ENCODE assay signal across 18 cellular contexts in the genomic region with DNA sequence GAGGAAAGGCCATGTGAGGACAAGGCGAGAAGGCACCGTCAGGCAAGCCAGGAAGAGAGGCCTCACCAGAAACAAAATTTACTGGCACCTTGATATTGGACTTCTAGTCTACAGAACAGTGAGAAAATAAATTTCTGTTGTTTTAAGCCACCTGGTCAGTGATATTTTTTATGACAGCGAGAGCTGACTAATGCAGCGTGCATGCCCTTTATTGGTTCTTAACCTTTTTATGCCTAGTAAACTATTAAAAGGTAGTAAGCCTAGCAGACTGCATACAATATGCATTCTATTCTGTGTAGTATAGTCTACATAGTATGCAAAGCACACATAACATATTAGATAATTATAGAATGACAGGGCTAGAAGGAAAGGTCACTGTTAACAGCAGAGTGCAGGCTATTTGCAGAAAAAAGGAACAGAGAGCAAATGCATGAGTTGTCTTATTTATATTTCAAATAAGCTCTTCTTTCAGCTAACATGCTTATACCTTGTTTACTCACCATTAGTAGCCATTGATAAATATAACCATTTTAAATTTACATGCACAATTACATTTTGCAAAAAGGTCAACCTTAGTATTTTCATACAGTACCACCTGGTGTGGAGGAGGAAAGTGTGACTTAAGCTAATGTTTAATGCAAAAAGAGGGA. TPM values are rescaled to one million over a fixed set of nuclear protein-coding genes. Genes with fewer than 3 reads are reported as not detected.
A peak's percentile ranks its signal among the peaks of the same experiment; 100 is the strongest.
DNase-seq lines count a peak whose midpoint lies in the region; ATAC-seq and TF ChIP-seq lines count a peak whose summit lies in the region.
"Had no signal": no experiment of that assay in that cellular context is flagged by ENCODE, and none has a peak within 500 bp of the region (broad histone marks: within the 10 kb centered on the region; RNA-seq: fewer than 3 reads in every experiment).

No MANE protein-coding gene starts in this region.

- no peaks in the 10 kb centered on the region for H3K9me3 Mint-ChIP-seq in stimulated activated effector memory CD8-positive, alpha-beta T cell treated with anti-CD3 and anti-CD28 coated beads, Interleukin-12 subunit alpha, Interleukin-12 subunit beta, amount 100 ng/mL, for 72 hours
- H3K9me3 Mint-ChIP-seq: CD8-positive, alpha-beta T cell had no signal

- H3K4me1 ChIP-seq in transverse colon: peaks cover 0 to 25% (median 12%) of the 10 kb centered on the region in 4 donors
- H3K4me1 ChIP-seq: left lung, SJCRH30, testis had no signal

- H3K4me3 Mint-ChIP-seq in stimulated activated effector memory CD8-positive, alpha-beta T cell treated with anti-CD3 and anti-CD28 coated beads, Interleukin-12 subunit alpha, Interleukin-12 subunit beta, amount 100 ng/mL, for 72 hours: no peak overlapping the region
- H3K4me3 Mint-ChIP-seq: activated naive CD8-positive, alpha-beta T cell; CD8-positive, alpha-beta T cell had no signal

- no peaks in the 10 kb centered on the region for H3K27me3 ChIP-seq in transverse colon
- H3K27me3 ChIP-seq: left lung, SJCRH30, testis had no signal

- H3K27ac ChIP-seq in transverse colon: peak overlapping the region; percentile 40 to 61 (median 48)
- H3K27ac ChIP-seq: left lung, SJCRH30, testis had no signal

- no peak for TF ChIP-seq POLR2A in transverse colon (IDR thresholded peaks at IDR 0.05)

- intact Hi-C loops in transverse colon (cut with DNase I; ENCODE audit: low total_unique reads): no loop called here

- ATAC-seq in GM19043 (IDR thresholded peaks at IDR 0.05; ENCODE audit: low read depth, unreplicated experiment) (peak; percentile 80), HG02870 (IDR thresholded peaks at IDR 0.05; ENCODE audit: unreplicated experiment) (peak; percentile 60), GM19452 (IDR thresholded peaks at IDR 0.05; ENCODE audit: unreplicated experiment) (no peak)
- no peak for ATAC-seq in stimulated activated effector memory CD8-positive, alpha-beta T cell treated with anti-CD3 and anti-CD28 coated beads, Interleukin-12 subunit alpha, Interleukin-12 subunit beta, amount 100 ng/mL, for 72 hours
- ATAC-seq: CD8-positive, alpha-beta T cell; left lung had no signal

- no peak for TF ChIP-seq EP300 in transverse colon (IDR thresholded peaks at IDR 0.05; ENCODE audit: low read depth)

- in situ Hi-C loops in transverse colon (cut with MboI; ENCODE audit: low pct_ligation_motif_present in 1 of 4, low pct_unique_long_range_greater_than_20kb in 1 of 4, low sequenced_read_pairs in 3 of 4): loop anchor here in 1 of 4 donors (25.0 kb wide), 1 partner anchor 195 kb away; no protein-coding TSS in a partner anchor

- 43 to 61% methylated on average over 4 of the region's 4 CpGs for WGBS in transverse colon (ENCODE audit: low coverage in 1 of 2), 2 donors

- no peak overlapping the region for H3K4me3 ChIP-seq in transverse colon
- H3K4me3 ChIP-seq: left lung, SJCRH30, skin epidermis, testis had no signal

- peaks cover 5% of the 10 kb centered on the region for H3K4me1 Mint-ChIP-seq in stimulated activated effector memory CD8-positive, alpha-beta T cell treated with anti-CD3 and anti-CD28 coated beads, Interleukin-12 subunit alpha, Interleukin-12 subunit beta, amount 100 ng/mL, for 72 hours

- no peaks in the 10 kb centered on the region for H3K36me3 ChIP-seq in transverse colon
- H3K36me3 ChIP-seq: left lung, SJCRH30 had no signal

- no peak for TF ChIP-seq CTCF in transverse colon (IDR thresholded peaks at IDR 0.05)

- no peaks in the 10 kb centered on the region for H3K9me3 ChIP-seq in transverse colon
- H3K9me3 ChIP-seq: left lung, SJCRH30, testis had no signal

- H3K36me3 Mint-ChIP-seq in stimulated activated effector memory CD8-positive, alpha-beta T cell treated with anti-CD3 and anti-CD28 coated beads, Interleukin-12 subunit alpha, Interleukin-12 subunit beta, amount 100 ng/mL, for 72 hours: no peaks in the 10 kb centered on the region
- H3K36me3 Mint-ChIP-seq: CD8-positive, alpha-beta T cell had no signal

- no peak overlapping the region for H3K27ac Mint-ChIP-seq in stimulated activated effector memory CD8-positive, alpha-beta T cell treated with anti-CD3 and anti-CD28 coated beads, Interleukin-12 subunit alpha, Interleukin-12 subunit beta, amount 100 ng/mL, for 72 hours
- H3K27ac Mint-ChIP-seq: activated naive CD8-positive, alpha-beta T cell; CD8-positive, alpha-beta T cell had no signal

- peak; percentile 63 for DNase-seq in NCI-H69 (lab: John Stamatoyannopoulos, UW)
- DNase-seq in transverse colon: no peak
- DNase-seq in stimulated activated effector memory CD8-positive, alpha-beta T cell treated with anti-CD3 and anti-CD28 coated beads, Interleukin-12 subunit alpha, Interleukin-12 subunit beta, amount 100 ng/mL, for 72 hours (ENCODE audit: low spot score in 2 of 2): no peak
- no peak for DNase-seq in H4 (ENCODE audit: low spot score)
- DNase-seq: CD8-positive, alpha-beta T cell; central memory CD4-positive, alpha-beta T cell; H7; head of caudate nucleus; left lung; MV-4-11; NCI-H524 treated with DMSO at 0.1 percent for 48 hours; SJCRH30; testis had no signal

RNA-seq across cellular contexts. Expression of a gene that starts 25.3 kb away (rescaled TPM):
- total RNA-seq in transverse colon: 1 to 10 TPM; 4.4 to 9.8 (median 6.7) TPM
- total RNA-seq in H4 (2014; rRNA removed; shearing (Covaris generic)): 10.7 and 12.8 TPM in 2 replicates

Comparison
In these comparisons a context has a peak if more than half of its experiments do, and no peak if none do; other contexts are left out.
1. ATAC-seq: peak in GM19043 (single experiment) and HG02870 (single experiment); none in GM19452 (single experiment) and stimulated activated effector memory CD8-positive, alpha-beta T cell treated with anti-CD3 and anti-CD28 coated beads, Interleukin-12 subunit alpha, Interleukin-12 subunit beta, amount 100 ng/mL, for 72 hours (single experiment).